12 cellular contexts compared by ENCODE assay signal in genomic region chr15:68484696-68485400, GRCh38. TPM values are rescaled to one million over a fixed set of nuclear protein-coding genes. Genes with fewer than 3 reads are reported as not detected.
DNase-seq lines count a peak whose midpoint lies in the region; ATAC-seq and TF ChIP-seq lines count a peak whose summit lies in the region.
"Had no signal": no experiment of that assay in that cellular context is flagged by ENCODE, and none has a peak within 500 bp of the region (broad histone marks: within the 10 kb centered on the region; RNA-seq: fewer than 3 reads in every experiment).

No MANE protein-coding gene starts in this region.

- no peaks in the 10 kb centered on the region for H3K36me3 Mint-ChIP-seq in stimulated activated naive B cell treated with anti-CD40 and anti-IgM and Interleukin-4, amounts not matched to agents 10 μg/mL and 1 μg/mL and 100 μg/mL, for 72 hours
- H3K36me3 Mint-ChIP-seq: activated naive CD8-positive, alpha-beta T cell had no signal

- H3K9me3 Mint-ChIP-seq in stimulated activated naive B cell treated with anti-CD40 and anti-IgM and Interleukin-4, amounts not matched to agents 10 μg/mL and 1 μg/mL and 100 μg/mL, for 72 hours: peaks cover 1 to 3% of the 10 kb centered on the region in 2 donors

- in situ Hi-C loops in GM23248 (cut with MboI): no loop called here

- intact Hi-C loops in left ventricle myocardium superior (cut with micrococcal nuclease): no loop called here

- peak overlapping the region; percentile 75 for H3K4me2 ChIP-seq in GM23248 (ENCODE audit: unreplicated experiment)

- H3K9me3 ChIP-seq in GM23248 (ENCODE audit: low read depth) (no peaks in the 10 kb centered on the region), suprapubic skin (no peaks in the 10 kb centered on the region)

- peaks cover 37 to 41% of the 10 kb centered on the region in 2 donors for H3K27me3 Mint-ChIP-seq in stimulated activated naive B cell treated with anti-CD40 and anti-IgM and Interleukin-4, amounts not matched to agents 10 μg/mL and 1 μg/mL and 100 μg/mL, for 72 hours

- DNase-seq in GM23248: peak; percentile 94
- peak; percentile 54 for DNase-seq in amniotic epithelial cell (ENCODE audit: low read depth)
- peak; percentile 43 for DNase-seq in left ventricle myocardium superior
- no peak for DNase-seq in suprapubic skin (ENCODE audit: low spot score in 2 of 2)
- no peak for DNase-seq in stimulated activated naive CD4-positive, alpha-beta T cell treated with Interleukin-2 at 50 U/mL for 16 hours (lab: John Stamatoyannopoulos, UW)
- DNase-seq in stimulated activated naive B cell treated with anti-CD40 and anti-IgM and Interleukin-4, amounts not matched to agents 10 μg/mL and 1 μg/mL and 100 μg/mL, for 72 hours: no peak
- no peak for DNase-seq in NCI-H2171 treated with DMSO at 0.1 percent for 48 hours (lab: John Stamatoyannopoulos, UW)
- DNase-seq: NCI-H1105, NCI-H526 treated with DMSO at 0.1 percent for 48 hours had no signal

- no peaks in the 10 kb centered on the region for H3K4me1 Mint-ChIP-seq in stimulated activated naive B cell treated with anti-CD40 and anti-IgM and Interleukin-4, amounts not matched to agents 10 μg/mL and 1 μg/mL and 100 μg/mL, for 72 hours

- H4K20me1 ChIP-seq in GM23248 (ENCODE audit: insufficient read depth): no peaks in the 10 kb centered on the region

- peak overlapping the region; percentile 81 for H3K9ac ChIP-seq in GM23248

- H3F3A ChIP-seq in GM23248 (ENCODE audit: insufficient read depth): peaks cover 48% of the 10 kb centered on the region

- no peak for TF ChIP-seq POLR2A in suprapubic skin (IDR thresholded peaks at IDR 0.05)

- peaks cover 60% of the 10 kb centered on the region for H3K4me1 ChIP-seq in GM23248 (ENCODE audit: insufficient read depth)
- H3K4me1 ChIP-seq in suprapubic skin: peaks cover 32% of the 10 kb centered on the region

- no peaks in the 10 kb centered on the region for H3K9me2 ChIP-seq in GM23248 (ENCODE audit: insufficient read depth)

- TF ChIP-seq EP300 in suprapubic skin (IDR thresholded peaks at IDR 0.05): no peak

- peak overlapping the region; percentile 60 for H3K4me3 ChIP-seq in GM23248
- H3K4me3 ChIP-seq in suprapubic skin: no peak overlapping the region
- H3K4me3 ChIP-seq: SK-N-MC had no signal

- H3K4me3 Mint-ChIP-seq in stimulated activated naive B cell treated with anti-CD40 and anti-IgM and Interleukin-4, amounts not matched to agents 10 μg/mL and 1 μg/mL and 100 μg/mL, for 72 hours: no peak overlapping the region
- H3K4me3 Mint-ChIP-seq: activated naive CD8-positive, alpha-beta T cell had no signal

- no peaks in the 10 kb centered on the region for H3K79me2 ChIP-seq in GM23248 (ENCODE audit: insufficient read depth)

- WGBS in GM23248 (ENCODE audit: low coverage in 1 of 2, low lambda C conversion rate in 2 of 2, missing lambda C conversion rate in 2 of 2), 2 experiments: 0 to 1% methylated on average over 14 of the region's 14 CpGs
- WGBS in suprapubic skin: 66% methylated on average over 14 of the region's 14 CpGs

- TF ChIP-seq CTCF in suprapubic skin (IDR thresholded peaks at IDR 0.05): no peak

- H3K27ac ChIP-seq in GM23248: peak overlapping the region; percentile 93
- H3K27ac ChIP-seq in suprapubic skin: peak overlapping the region; percentile 77
- H3K27ac ChIP-seq: SK-N-MC had no signal

- H2AFZ ChIP-seq in GM23248: peak overlapping the region; percentile 57

- no peak overlapping the region for H3K27ac Mint-ChIP-seq in stimulated activated naive B cell treated with anti-CD40 and anti-IgM and Interleukin-4, amounts not matched to agents 10 μg/mL and 1 μg/mL and 100 μg/mL, for 72 hours
- H3K27ac Mint-ChIP-seq: activated naive CD8-positive, alpha-beta T cell had no signal

- H3K36me3 ChIP-seq in GM23248 (ENCODE audit: low read depth) (no peaks in the 10 kb centered on the region), suprapubic skin (no peaks in the 10 kb centered on the region)

- no peaks in the 10 kb centered on the region for H3K27me3 ChIP-seq in GM23248 (replicated peaks; ENCODE audit: insufficient read depth)
- H3K27me3 ChIP-seq in suprapubic skin: peaks cover 3% of the 10 kb centered on the region

- ATAC-seq in left ventricle myocardium superior (peak; percentile 32), GM21786 (IDR thresholded peaks at IDR 0.05; ENCODE audit: unreplicated experiment) (no peak)
- no peak for ATAC-seq in stimulated activated naive B cell treated with anti-CD40 and anti-IgM and Interleukin-4, amounts not matched to agents 10 μg/mL and 1 μg/mL and 100 μg/mL, for 72 hours (replicated peaks)

RNA-seq across cellular contexts. Expression of gene ITGA11, which starts 52.9 kb away (rescaled TPM):
- 352 and 408 TPM in 2 replicates for total RNA-seq in GM23248 (2014; rRNA removed; shearing (Covaris generic))
- 312 TPM in 2 replicates for polyA plus RNA-seq in GM23248 (2016; fragmentation: Nextera tagmentation; extraction: Ambion mirVana)
- total RNA-seq in left ventricle myocardium superior (23.5 TPM), suprapubic skin (1 to 10 TPM in 3 of 4 donors, under 1 TPM in 1; 0.83 to 3.6 (median 2.0) TPM)

Comparison
In these comparisons a context has a peak if more than half of its experiments do, and no peak if none do; other contexts are left out.
1. DNase-seq: peak in GM23248 (single experiment), amniotic epithelial cell (single experiment) and left ventricle myocardium superior (single experiment); none in suprapubic skin (0 of 2), stimulated activated naive CD4-positive, alpha-beta T cell treated with Interleukin-2 at 50 U/mL for 16 hours (single experiment), stimulated activated naive B cell treated with anti-CD40 and anti-IgM and Interleukin-4, amounts not matched to agents 10 μg/mL and 1 μg/mL and 100 μg/mL, for 72 hours (single experiment) and NCI-H2171 treated with DMSO at 0.1 percent for 48 hours (single experiment).
2. RNA of gene ITGA11, which starts 52.9 kb away (total RNA-seq): 352 to 408 TPM in GM23248; 23.5 TPM in left ventricle myocardium superior (single experiment) and 0.83 to 3.6 TPM in suprapubic skin; every median in the first group is over 10 times any median in the second.